8 cellular contexts compared by ENCODE assay signal in genomic region chr11:66616379-66617147, GRCh38. TPM values are rescaled to one million over a fixed set of nuclear protein-coding genes. Genes with fewer than 3 reads are reported as not detected.
DNase-seq lines count a peak whose midpoint lies in the region; ATAC-seq, FAIRE-seq and TF ChIP-seq lines count a peak whose summit lies in the region.

TSS of gene RBM14 (plus strand) at chr11:66616630. CDS start at chr11:66616721, 91 bp downstream.

- H3K9ac ChIP-seq in smooth muscle cell (ENCODE audit: low read depth): peak within 1 kb of the TSS; percentile 96

- TF ChIP-seq CTCF in AG04449 (IDR thresholded peaks at IDR 0.05; ENCODE audit: insufficient read depth, low read length, missing control alignments) (no peak), WI38 (IDR thresholded peaks at IDR 0.05; ENCODE audit: low read depth, low read length) (no peak), bronchial epithelial cell (IDR thresholded peaks at IDR 0.05; ENCODE audit: insufficient read depth, low read length, severe bottlenecking) (no peak), smooth muscle cell (IDR thresholded peaks at IDR 0.05; ENCODE audit: borderline replicate concordance, insufficient read depth, poor library complexity, severe bottlenecking) (no peak)

- POLR2A ChIA-PET in AG04449 (lab: Yijun Ruan, JAX): interaction anchor here (0.6 to 3.2 kb wide), 18 partner anchors 8 to 1704 kb away, joined by 3 to 37 read pairs (median 6); partner anchors contain the start of genes CCDC87, RBM4, RBM4B and RIN1

- no peak for FAIRE-seq in bronchial epithelial cell (lab: Jason Lieb, UNC)

- H3K27me3 ChIP-seq in bronchial epithelial cell (ENCODE audit: control insufficient read depth, insufficient read depth, low read length) (no peaks in the 10 kb centered on the region), smooth muscle cell (ENCODE audit: low read depth) (no peaks in the 10 kb centered on the region)

- H3K4me2 ChIP-seq in smooth muscle cell: peak within 1 kb of the TSS; percentile 98

- peaks cover 48% of the 10 kb centered on the region for H4K20me1 ChIP-seq in smooth muscle cell (ENCODE audit: low read depth)

- WGBS in smooth muscle cell (ENCODE audit: low lambda C conversion rate): under 1% methylated on average over 89 of the region's 90 CpGs

- CTCF ChIA-PET in AG04449 (lab: Yijun Ruan, JAX): interaction anchor here (1.2 kb wide), 1 partner anchor 16 kb away, joined by 3 read pairs; no protein-coding TSS in a partner anchor

- peak within 1 kb of the TSS; percentile 94 for H3K4me3 ChIP-seq in AG04449 (ENCODE audit: low read depth, low read length)
- H3K4me3 ChIP-seq in WI38 (ENCODE audit: low read depth, low read length): peak within 1 kb of the TSS; percentile 72
- peak within 1 kb of the TSS; percentile 78 for H3K4me3 ChIP-seq in bronchial epithelial cell (ENCODE audit: low read depth, low read length)
- H3K4me3 ChIP-seq in smooth muscle cell: peak within 1 kb of the TSS; percentile 81

- H3F3A ChIP-seq in smooth muscle cell (ENCODE audit: low read depth): peaks cover 31% of the 10 kb centered on the region

- H3K27ac ChIP-seq in smooth muscle cell (ENCODE audit: low read depth): peak within 1 kb of the TSS; percentile 97

- no peaks in the 10 kb centered on the region for H3K9me3 ChIP-seq in smooth muscle cell (replicated peaks; ENCODE audit: low read depth)

- ATAC-seq in GM18907 (IDR thresholded peaks at IDR 0.05; ENCODE audit: unreplicated experiment) (peak; percentile 89), HG03159 (IDR thresholded peaks at IDR 0.05; ENCODE audit: unreplicated experiment) (peak; percentile 85)

- H2AFZ ChIP-seq in smooth muscle cell (ENCODE audit: low read depth): peak within 1 kb of the TSS; percentile 54

- peaks cover 35% of the 10 kb centered on the region for H3K4me1 ChIP-seq in smooth muscle cell (ENCODE audit: low read depth)

- H3K36me3 ChIP-seq in bronchial epithelial cell (ENCODE audit: control insufficient read depth, insufficient read depth, low read length) (peaks cover 5% of the 10 kb centered on the region), smooth muscle cell (ENCODE audit: low read depth) (no peaks in the 10 kb centered on the region)

- H3K79me2 ChIP-seq in smooth muscle cell (ENCODE audit: low read depth): peaks cover 49% of the 10 kb centered on the region

- peak; percentile 93 for DNase-seq in AG04449 (ENCODE audit: low read depth, low spot score)
- peak; percentile 97 for DNase-seq in NCI-H2227 treated with DMSO at 0.1 percent for 48 hours (lab: John Stamatoyannopoulos, UW)
- DNase-seq in bronchial epithelial cell (ENCODE audit: low read depth): peak; percentile 97
- peak; percentile 98 for DNase-seq in iPS-NIHi11 (ENCODE audit: low spot score)
- DNase-seq in smooth muscle cell (lab: John Stamatoyannopoulos, UW; ENCODE audit: unreplicated experiment): peak; percentile 94

RNA-seq across cellular contexts. Expression of gene RBM14, which starts in this region (rescaled TPM):
- total RNA-seq in bronchial epithelial cell (7.4 and 10.9 TPM in 2 replicates), smooth muscle cell (25.3 and 34.4 TPM in 2 replicates)
- polyA plus RNA-seq in smooth muscle cell: 41.0 and 41.1 TPM in 2 replicates

Comparison
In these comparisons a context has a peak if more than half of its experiments do, and no peak if none do; other contexts are left out.
1. Peak in every context shown above with its lines: DNase-seq, ATAC-seq, H3K4me3 ChIP-seq and H3K27ac ChIP-seq.